16 cellular contexts compared by ENCODE assay signal in the genomic region with DNA sequence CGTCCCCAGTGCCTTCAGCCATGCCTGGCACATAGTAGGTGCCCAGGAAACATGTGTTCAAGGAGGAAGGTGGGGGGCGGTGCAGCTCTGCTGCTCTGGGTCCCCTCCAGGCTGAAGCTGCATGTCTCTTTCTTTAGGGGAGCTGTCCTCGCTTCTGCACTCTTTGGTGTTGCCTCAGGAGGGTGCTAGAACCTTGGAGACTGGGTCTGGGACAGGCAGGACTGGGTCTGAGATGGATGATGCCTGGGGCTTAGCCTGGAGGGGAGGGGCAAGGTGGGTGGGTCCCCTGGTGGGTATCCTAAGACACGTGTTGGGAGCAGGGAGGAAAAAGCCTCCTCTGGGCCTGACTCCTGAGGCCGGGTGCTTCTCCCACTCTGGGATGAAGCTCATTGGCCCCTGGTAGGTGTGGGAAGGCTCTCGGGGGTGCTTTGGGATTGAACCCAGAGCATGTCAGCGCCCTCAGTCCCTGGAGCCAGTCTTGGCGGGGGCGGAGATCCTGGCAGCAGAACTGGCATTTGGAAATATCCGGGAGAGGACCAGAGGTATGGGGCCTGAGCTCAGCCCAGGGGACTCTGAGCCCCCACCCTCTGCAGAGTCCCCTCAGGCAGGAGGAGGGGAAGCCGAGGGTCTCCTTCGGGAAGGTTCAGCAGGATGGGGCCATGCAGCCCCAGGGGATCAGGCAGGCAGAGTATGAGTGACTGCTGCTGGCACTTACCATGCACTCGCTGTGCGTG. TPM values are rescaled to one million over a fixed set of nuclear protein-coding genes. Genes with fewer than 3 reads are reported as not detected.
DNase-seq lines count a peak whose midpoint lies in the region; ATAC-seq, FAIRE-seq and TF ChIP-seq lines count a peak whose summit lies in the region.
"Had no signal": no experiment of that assay in that cellular context is flagged by ENCODE, and none has a peak within 500 bp of the region (broad histone marks: within the 10 kb centered on the region; RNA-seq: fewer than 3 reads in every experiment).

No MANE protein-coding gene starts in this region.

- POLR2A ChIA-PET in GM12878 (lab: Charles Lee) = interaction anchor here (1.0 kb wide), 1 partner anchor 15 kb away, joined by 3 read pairs; no protein-coding TSS in a partner anchor

- no peak for TF ChIP-seq POLR2A in GM12878 (IDR thresholded peaks at IDR 0.05; ENCODE audit: low read depth, low read length)

- intact Hi-C loops in GM12878 (cut with micrococcal nuclease; ENCODE audit: unreplicated experiment) = loop anchor here (5.0 kb wide), 1 partner anchor 70 kb away; a partner anchor contains a TSS
- intact Hi-C loops in activated T-helper 1 cell treated with anti-CD3 and anti-CD28 coated beads, Interleukin-12 subunit alpha, Interleukin-12 subunit beta, Interleukin-2, Interleukin-4 antibody, amounts not matched to agents 30 ng/mL and 10 ng/mL and 1 ng/mL, durations not matched to agents 14 hours and 24 hours and 36 hours (cut with micrococcal nuclease) = no loop called here

- H3K27ac Mint-ChIP-seq in activated T-helper 1 cell treated with anti-CD3 and anti-CD28 coated beads, Interleukin-12 subunit alpha, Interleukin-12 subunit beta, Interleukin-2, Interleukin-4 antibody, amounts not matched to agents 30 ng/mL and 10 ng/mL and 1 ng/mL, durations not matched to agents 14 hours and 24 hours and 36 hours = no peak overlapping the region
- H3K27ac Mint-ChIP-seq: CD4-positive, alpha-beta T cell had no signal

- in situ Hi-C loops in GM12878 (cut with MboI) = no loop called here

- 48% methylated on average over 14 of the region's 14 CpGs for WGBS in GM12878 (ENCODE audit: insufficient coverage, insufficient replicate concordance, low lambda C conversion rate, missing lambda C conversion rate)
- WGBS in mesenchymal stem cell = 77% methylated on average over 14 of the region's 14 CpGs

- H4K8ac ChIP-seq in mesenchymal stem cell (ENCODE audit: low read length) = no peak overlapping the region

- H3K27ac ChIP-seq in Karpas-422 (ENCODE audit: low read length) (no peak overlapping the region), GM12878 (ENCODE audit: control insufficient read depth, insufficient read depth) (no peak overlapping the region), mesenchymal stem cell (ENCODE audit: low read length, poor library complexity, severe bottlenecking) (no peak overlapping the region)
- H3K27ac ChIP-seq: coronary artery, pancreas had no signal

- peaks cover 29% of the 10 kb centered on the region for H3K27me3 Mint-ChIP-seq in activated T-helper 1 cell treated with anti-CD3 and anti-CD28 coated beads, Interleukin-12 subunit alpha, Interleukin-12 subunit beta, Interleukin-2, Interleukin-4 antibody, amounts not matched to agents 30 ng/mL and 10 ng/mL and 1 ng/mL, durations not matched to agents 14 hours and 24 hours and 36 hours (ENCODE audit: insufficient read depth)

- peak overlapping the region; percentile 47 for H4K91ac ChIP-seq in mesenchymal stem cell (ENCODE audit: low read length)

- ATAC-seq in GM12878 (peak; percentile 64), HG02678 (IDR thresholded peaks at IDR 0.05; ENCODE audit: unreplicated experiment) (no peak)
- ATAC-seq: pancreas had no signal

- H3K4me2 ChIP-seq in Karpas-422 (ENCODE audit: low read depth, low read length, poor library complexity, severe bottlenecking) (no peak overlapping the region), GM12878 (ENCODE audit: control insufficient read depth, insufficient read depth) (no peak overlapping the region), mesenchymal stem cell (ENCODE audit: low read length, poor library complexity, severe bottlenecking) (no peak overlapping the region)

- H3K23ac ChIP-seq in mesenchymal stem cell (ENCODE audit: low read length in 2 of 2) = no peak overlapping the region

- H3K9me2 ChIP-seq in Karpas-422 (replicated peaks; ENCODE audit: insufficient read depth, low read length) = no peaks in the 10 kb centered on the region

- H3K4me3 Mint-ChIP-seq in activated T-helper 1 cell treated with anti-CD3 and anti-CD28 coated beads, Interleukin-12 subunit alpha, Interleukin-12 subunit beta, Interleukin-2, Interleukin-4 antibody, amounts not matched to agents 30 ng/mL and 10 ng/mL and 1 ng/mL, durations not matched to agents 14 hours and 24 hours and 36 hours = no peak overlapping the region
- H3K4me3 Mint-ChIP-seq: CD4-positive, alpha-beta T cell had no signal

- H3K4me1 ChIP-seq in Karpas-422 (ENCODE audit: low read length) = peaks cover 9% of the 10 kb centered on the region
- H3K4me1 ChIP-seq in GM12878 (ENCODE audit: control insufficient read depth, insufficient read depth, low read length) = peaks cover 17% of the 10 kb centered on the region
- H3K4me1 ChIP-seq in mesenchymal stem cell (ENCODE audit: control insufficient read depth, insufficient read depth, low read depth, low read length) = peaks cover 18% of the 10 kb centered on the region

- peaks cover 17% of the 10 kb centered on the region for H3K4me1 Mint-ChIP-seq in activated T-helper 1 cell treated with anti-CD3 and anti-CD28 coated beads, Interleukin-12 subunit alpha, Interleukin-12 subunit beta, Interleukin-2, Interleukin-4 antibody, amounts not matched to agents 30 ng/mL and 10 ng/mL and 1 ng/mL, durations not matched to agents 14 hours and 24 hours and 36 hours (ENCODE audit: low read depth)

- DNase-seq in GM12865 (ENCODE audit: low read depth) (peak; percentile 43), Karpas-422 (peak; percentile 68), GM12878 (ENCODE audit: low read depth, low spot score) (no peak), mesenchymal stem cell (no peak), GM19238 (ENCODE audit: insufficient read length, low spot score) (no peak), dedifferentiated amniotic fluid mesenchymal stem cell (ENCODE audit: extremely low spot score) (no peak)
- DNase-seq in activated T-helper 1 cell treated with anti-CD3 and anti-CD28 coated beads, Interleukin-12 subunit alpha, Interleukin-12 subunit beta, Interleukin-2, Interleukin-4 antibody, amounts not matched to agents 30 ng/mL and 10 ng/mL and 1 ng/mL, durations not matched to agents 14 hours and 24 hours and 36 hours (ENCODE audit: low spot score) = no peak
- DNase-seq: CD4-positive, alpha-beta T cell; MG63; NCI-H446 treated with DMSO at 0.1 percent for 48 hours; pancreas; T1000; thyroid gland had no signal

- no peak for FAIRE-seq in GM12878 (lab: Jason Lieb, UNC)
- FAIRE-seq: GM19239, pancreas had no signal

- no peak overlapping the region for H2BK120ac ChIP-seq in mesenchymal stem cell (ENCODE audit: low read depth, low read length)

- H3K9ac ChIP-seq in Karpas-422 (ENCODE audit: low read length) (no peak overlapping the region), GM12878 (ENCODE audit: control insufficient read depth, insufficient read depth, low read length) (no peak overlapping the region), mesenchymal stem cell (ENCODE audit: low read length) (no peak overlapping the region)

- peak; percentile 22 for TF ChIP-seq CTCF in GM12865 (IDR thresholded peaks at IDR 0.05; ENCODE audit: insufficient read depth, low read depth, low read length, missing control alignments)
- TF ChIP-seq CTCF in GM12878 (IDR thresholded peaks at IDR 0.05 in 2 of 3, conservative IDR thresholded peaks at IDR 0.05 in 1 of 3; ENCODE audit: control insufficient read depth in 2 of 3, extremely low read depth in 1 of 3, insufficient read depth in 1 of 3, low read depth in 3 of 3, low read length in 3 of 3) = peak; percentile 31 to 49 (median 40); a peak in 4 of 6 replicates

- H3K18ac ChIP-seq in mesenchymal stem cell (ENCODE audit: low read depth in 1 of 2, low read length in 2 of 2) = no peak overlapping the region

- H4K20me1 ChIP-seq in Karpas-422 (ENCODE audit: insufficient read depth, low read depth, low read length) (no peaks in the 10 kb centered on the region), GM12878 (ENCODE audit: control insufficient read depth, insufficient read depth) (no peaks in the 10 kb centered on the region)

- RAD21 ChIA-PET in GM12878 (lab: Charles Lee; ENCODE audit: unreplicated experiment) = interaction anchor here (0.6 to 3.0 kb wide), 9 partner anchors 31 to 218 kb away, joined by 3 to 25 read pairs (median 4); a partner anchor contains a TSS

- no peaks in the 10 kb centered on the region for H3K79me2 ChIP-seq in Karpas-422 (ENCODE audit: low read length)
- no peaks in the 10 kb centered on the region for H3K79me2 ChIP-seq in GM12878 (ENCODE audit: control insufficient read depth, insufficient read depth, low read length)

- H3K36me3 ChIP-seq in Karpas-422 (ENCODE audit: insufficient read depth, low read length) = no peaks in the 10 kb centered on the region
- no peaks in the 10 kb centered on the region for H3K36me3 ChIP-seq in GM12878 (ENCODE audit: control insufficient read depth in 2 of 2, insufficient read depth in 2 of 2, low read length in 1 of 2)
- no peaks in the 10 kb centered on the region for H3K36me3 ChIP-seq in mesenchymal stem cell (ENCODE audit: control insufficient read depth in 1 of 2, insufficient read depth in 2 of 2, low read depth in 1 of 2, low read length in 2 of 2)
- H3K36me3 ChIP-seq: MG63, pancreas, thyroid gland had no signal

- H3K27me3 ChIP-seq in Karpas-422 (ENCODE audit: low read length) (no peaks in the 10 kb centered on the region), GM12878 (replicated peaks in 1 of 2; ENCODE audit: control insufficient read depth in 2 of 2, insufficient read depth in 2 of 2, low read length in 1 of 2) (peaks cover 0 to 1% of the 10 kb centered on the region in 2 experiments; a peak in 2 of 4 replicates), mesenchymal stem cell (ENCODE audit: control insufficient read depth in 1 of 2, insufficient read depth in 1 of 2, low read length in 2 of 2) (peaks cover 0 to 84% of the 10 kb centered on the region in 2 experiments)
- H3K27me3 ChIP-seq: MG63, pancreas, thyroid gland had no signal

- peak; percentile 70 for TF ChIP-seq RAD21 in GM12878 (IDR thresholded peaks at IDR 0.05; ENCODE audit: insufficient read depth, low read depth, low read length)

- H2BK5ac ChIP-seq in mesenchymal stem cell (ENCODE audit: low read depth, low read length, poor library complexity, severe bottlenecking) = no peak overlapping the region

- no peak overlapping the region for H2BK15ac ChIP-seq in mesenchymal stem cell (ENCODE audit: low read depth, poor library complexity, severe bottlenecking)

- H3K4me3 ChIP-seq in GM12865 (ENCODE audit: low read depth, low read length) = no peak overlapping the region
- H3K4me3 ChIP-seq in Karpas-422 (ENCODE audit: low read length) = no peak overlapping the region
- H3K4me3 ChIP-seq in GM12878 = no peak overlapping the region
- H3K4me3 ChIP-seq in mesenchymal stem cell (ENCODE audit: insufficient read depth in 1 of 2, low read depth in 1 of 2, low read length in 2 of 2) = no peak overlapping the region
- H3K4me3 ChIP-seq: coronary artery, MG63, pancreas, thyroid gland had no signal

- H2AFZ ChIP-seq in Karpas-422 (ENCODE audit: low read length) = no peak overlapping the region
- H2AFZ ChIP-seq in GM12878 (ENCODE audit: control insufficient read depth, low read depth, low read length) = no peak overlapping the region
- H2AFZ ChIP-seq in mesenchymal stem cell (ENCODE audit: low read depth, low read length) = no peak overlapping the region

- H3K79me1 ChIP-seq in mesenchymal stem cell (replicated peaks; ENCODE audit: low read length, poor library complexity, severe bottlenecking) = no peaks in the 10 kb centered on the region

- no TSS peak for BruUV-seq in GM12878 (replicated peaks; lab: Mats Ljungman, UMichigan)

- H3K9me3 Mint-ChIP-seq in activated T-helper 1 cell treated with anti-CD3 and anti-CD28 coated beads, Interleukin-12 subunit alpha, Interleukin-12 subunit beta, Interleukin-2, Interleukin-4 antibody, amounts not matched to agents 30 ng/mL and 10 ng/mL and 1 ng/mL, durations not matched to agents 14 hours and 24 hours and 36 hours = no peaks in the 10 kb centered on the region
- H3K9me3 Mint-ChIP-seq: CD4-positive, alpha-beta T cell had no signal

- H2AK5ac ChIP-seq in mesenchymal stem cell (ENCODE audit: low read length, severe bottlenecking) = peak overlapping the region; percentile 18

- no peak overlapping the region for H3K14ac ChIP-seq in mesenchymal stem cell (ENCODE audit: low read length in 2 of 2)

- no peak overlapping the region for H3K4ac ChIP-seq in mesenchymal stem cell (ENCODE audit: low read depth in 1 of 2, low read length in 2 of 2)

- SMC1A ChIA-PET in GM12878 (lab: Charles Lee; ENCODE audit: uncharacterized antibody, unreplicated experiment) = interaction anchor here (0.9 to 3.8 kb wide), 5 partner anchors 42 to 114 kb away, joined by 3 to 21 read pairs (median 4); no protein-coding TSS in a partner anchor

- H3K36me3 Mint-ChIP-seq in activated T-helper 1 cell treated with anti-CD3 and anti-CD28 coated beads, Interleukin-12 subunit alpha, Interleukin-12 subunit beta, Interleukin-2, Interleukin-4 antibody, amounts not matched to agents 30 ng/mL and 10 ng/mL and 1 ng/mL, durations not matched to agents 14 hours and 24 hours and 36 hours (ENCODE audit: low read depth) = no peaks in the 10 kb centered on the region

- no peak overlapping the region for H2BK12ac ChIP-seq in mesenchymal stem cell (ENCODE audit: low read length in 2 of 2)

- CTCF ChIA-PET in GM12878 (lab: Yijun Ruan, JAX) = interaction anchor here (0.8 to 3.6 kb wide), 14 partner anchors 11 to 231 kb away, joined by 3 to 26 read pairs (median 4); a partner anchor contains a TSS

- TF ChIP-seq EP300 in GM12878 (IDR thresholded peaks at IDR 0.05; ENCODE audit: borderline replicate concordance in 1 of 2, control insufficient read depth in 1 of 2, low read depth in 2 of 2, low read length in 2 of 2) = no peak

- H3K9me3 ChIP-seq in Karpas-422 (ENCODE audit: low read length) (no peaks in the 10 kb centered on the region), GM12878 (replicated peaks; ENCODE audit: control insufficient read depth, insufficient read depth, low read length) (no peaks in the 10 kb centered on the region; the same call in 2 of the 3 replicates), mesenchymal stem cell (ENCODE audit: control insufficient read depth, low read length) (no peaks in the 10 kb centered on the region)
- H3K9me3 ChIP-seq: MG63, pancreas, thyroid gland had no signal

RNA-seq across cellular contexts. Expression of a gene that starts 6.7 kb away (rescaled TPM):
- total RNA-seq in Karpas-422 (2014; rRNA removed; shearing (Covaris generic); ENCODE audit: low replicate concordance) = 1,085 and 1,200 TPM in 2 replicates
- total RNA-seq in GM12878 (2013; cell fraction: nucleolus; rRNA removed) = 76.8 and 83.9 TPM in 2 replicates
- total RNA-seq in GM12878 (2014; rRNA removed) = 1,623 and 1,788 TPM in 2 replicates
- 587 and 627 TPM in 2 replicates for total RNA-seq in GM12878 (2014; rRNA removed; fragmentation: Illumina TruSeq; extraction: Trizol)
- total RNA-seq in GM12878 (2021) = 831 and 852 TPM in 2 replicates
- 420 TPM for polyA plus RNA-seq in GM12878 (2011; ENCODE audit: low read depth)
- polyA plus RNA-seq in GM12878 (2011; rRNA removed) = 511 and 1,079 TPM in 2 replicates
- polyA plus RNA-seq in GM12878 (2011; cell fraction: cytosol; rRNA removed) = 1,654 and 1,666 TPM in 2 replicates
- polyA plus RNA-seq in GM12878 (2011; cell fraction: nucleus; rRNA removed) = 1,290 and 1,384 TPM in 2 replicates
- 985 and 986 TPM in 2 replicates for polyA plus RNA-seq in GM12878 (2012)
- 158 and 501 TPM in 2 replicates for polyA plus RNA-seq in GM12878 (2014; fragmentation: Illumina TruSeq; extraction: Trizol)
- 100 to 1,000 TPM; 469 to 685 TPM for polyA plus RNA-seq in GM12878 (2014; fragmentation: Nextera tagmentation; extraction: Ambion mirVana)
- polyA plus RNA-seq in GM12878 (2014; rRNA removed) = 1,173 and 1,340 TPM in 2 replicates
- polyA plus RNA-seq in GM12878 (2016; fragmentation: Nextera tagmentation; extraction: Ambion mirVana) = 1,000 to 10,000 TPM; 1,222 to 1,443 TPM
- 586 and 669 TPM in 2 replicates for polyA minus RNA-seq in GM12878 (2011; rRNA and poly(A)+ RNA removed)
- polyA minus RNA-seq in GM12878 (2011; cell fraction: cytosol; rRNA and poly(A)+ RNA removed) = 272 and 288 TPM in 2 replicates
- 191 and 230 TPM in 2 replicates for polyA minus RNA-seq in GM12878 (2011; cell fraction: nucleus; rRNA and poly(A)+ RNA removed)
- polyA plus RNA-seq in mesenchymal stem cell (2013, experiment 1 of 2) = 535 TPM
- 543 TPM for polyA plus RNA-seq in mesenchymal stem cell (2013, experiment 2 of 2)
- total RNA-seq in activated T-helper 1 cell treated with anti-CD3 and anti-CD28 coated beads, Interleukin-12 subunit alpha, Interleukin-12 subunit beta, Interleukin-2, Interleukin-4 antibody, amounts not matched to agents 30 ng/mL and 10 ng/mL and 1 ng/mL, durations not matched to agents 14 hours and 24 hours and 36 hours = 278 and 289 TPM in 2 replicates

RNA-seq across cellular contexts. Expression of a gene that starts 29.8 kb away (rescaled TPM):
- total RNA-seq in Karpas-422 (2014; rRNA removed; shearing (Covaris generic); ENCODE audit: low replicate concordance) = 145 and 304 TPM in 2 replicates
- total RNA-seq in GM12878 (2013; cell fraction: nucleolus; rRNA removed) = 213 and 251 TPM in 2 replicates
- 301 and 330 TPM in 2 replicates for total RNA-seq in GM12878 (2014; rRNA removed)
- 162 and 166 TPM in 2 replicates for total RNA-seq in GM12878 (2014; rRNA removed; fragmentation: Illumina TruSeq; extraction: Trizol)
- 310 and 312 TPM in 2 replicates for total RNA-seq in GM12878 (2021)
- polyA plus RNA-seq in GM12878 (2011; ENCODE audit: low read depth) = 75.2 TPM
- 97.9 and 184 TPM in 2 replicates for polyA plus RNA-seq in GM12878 (2011; rRNA removed)
- polyA plus RNA-seq in GM12878 (2011; cell fraction: cytosol; rRNA removed) = 278 and 410 TPM in 2 replicates
- 516 and 698 TPM in 2 replicates for polyA plus RNA-seq in GM12878 (2011; cell fraction: nucleus; rRNA removed)
- 210 and 225 TPM in 2 replicates for polyA plus RNA-seq in GM12878 (2012)
- polyA plus RNA-seq in GM12878 (2014; fragmentation: Illumina TruSeq; extraction: Trizol) = 37.6 and 129 TPM in 2 replicates
- polyA plus RNA-seq in GM12878 (2014; fragmentation: Nextera tagmentation; extraction: Ambion mirVana) = 10 to 100 TPM in 1 of 2 experiments, 1 to 10 TPM in 1; 8.2 to 51.7 TPM
- polyA plus RNA-seq in GM12878 (2014; rRNA removed) = 277 and 312 TPM in 2 replicates
- polyA plus RNA-seq in GM12878 (2016; fragmentation: Nextera tagmentation; extraction: Ambion mirVana) = 100 to 1,000 TPM; 348 to 380 TPM
- polyA minus RNA-seq in GM12878 (2011; rRNA and poly(A)+ RNA removed) = 107 and 172 TPM in 2 replicates
- polyA minus RNA-seq in GM12878 (2011; cell fraction: cytosol; rRNA and poly(A)+ RNA removed) = 90.7 and 96.4 TPM in 2 replicates
- 83.2 and 139 TPM in 2 replicates for polyA minus RNA-seq in GM12878 (2011; cell fraction: nucleus; rRNA and poly(A)+ RNA removed)
- 65.0 TPM for polyA plus RNA-seq in mesenchymal stem cell (2013, experiment 1 of 2)
- 60.8 TPM for polyA plus RNA-seq in mesenchymal stem cell (2013, experiment 2 of 2)
- total RNA-seq in activated T-helper 1 cell treated with anti-CD3 and anti-CD28 coated beads, Interleukin-12 subunit alpha, Interleukin-12 subunit beta, Interleukin-2, Interleukin-4 antibody, amounts not matched to agents 30 ng/mL and 10 ng/mL and 1 ng/mL, durations not matched to agents 14 hours and 24 hours and 36 hours = 289 and 303 TPM in 2 replicates

RNA-seq across cellular contexts. Expression of a gene that starts 52.8 kb away (rescaled TPM):
- 10.4 and 35.4 TPM in 2 replicates for total RNA-seq in Karpas-422 (2014; rRNA removed; shearing (Covaris generic); ENCODE audit: low replicate concordance)
- total RNA-seq in GM12878 (2013; cell fraction: nucleolus; rRNA removed) = 10.2 and 10.6 TPM in 2 replicates
- 15.9 and 18.2 TPM in 2 replicates for total RNA-seq in GM12878 (2014; rRNA removed)
- total RNA-seq in GM12878 (2014; rRNA removed; fragmentation: Illumina TruSeq; extraction: Trizol) = 3.3 and 4.8 TPM in 2 replicates
- total RNA-seq in GM12878 (2021) = 16.5 and 16.9 TPM in 2 replicates
- polyA plus RNA-seq in GM12878 (2011; ENCODE audit: low read depth) = 2.4 TPM
- 1.6 and 3.7 TPM in 2 replicates for polyA plus RNA-seq in GM12878 (2011; rRNA removed)
- 12.1 and 15.1 TPM in 2 replicates for polyA plus RNA-seq in GM12878 (2011; cell fraction: cytosol; rRNA removed)
- 27.4 and 32.4 TPM in 2 replicates for polyA plus RNA-seq in GM12878 (2011; cell fraction: nucleus; rRNA removed)
- 12.1 and 17.5 TPM in 2 replicates for polyA plus RNA-seq in GM12878 (2012)
- polyA plus RNA-seq in GM12878 (2014; fragmentation: Illumina TruSeq; extraction: Trizol) = 0.30 and 2.9 TPM in 2 replicates
- polyA plus RNA-seq in GM12878 (2014; fragmentation: Nextera tagmentation; extraction: Ambion mirVana) = 1 to 10 TPM in 1 of 2 experiments, under 1 TPM in 1; 0.32 to 1.1 TPM
- 14.9 and 18.8 TPM in 2 replicates for polyA plus RNA-seq in GM12878 (2014; rRNA removed)
- 10 to 100 TPM; 16.9 to 17.7 TPM for polyA plus RNA-seq in GM12878 (2016; fragmentation: Nextera tagmentation; extraction: Ambion mirVana)
- polyA minus RNA-seq in GM12878 (2011; rRNA and poly(A)+ RNA removed) = 2.5 and 5.0 TPM in 2 replicates
- polyA minus RNA-seq in GM12878 (2011; cell fraction: cytosol; rRNA and poly(A)+ RNA removed) = 6.7 and 6.8 TPM in 2 replicates
- polyA minus RNA-seq in GM12878 (2011; cell fraction: nucleus; rRNA and poly(A)+ RNA removed) = 13.8 and 19.5 TPM in 2 replicates
- 6.9 TPM for polyA plus RNA-seq in mesenchymal stem cell (2013, experiment 1 of 2)
- 6.6 TPM for polyA plus RNA-seq in mesenchymal stem cell (2013, experiment 2 of 2)
- 18.5 and 19.9 TPM in 2 replicates for total RNA-seq in activated T-helper 1 cell treated with anti-CD3 and anti-CD28 coated beads, Interleukin-12 subunit alpha, Interleukin-12 subunit beta, Interleukin-2, Interleukin-4 antibody, amounts not matched to agents 30 ng/mL and 10 ng/mL and 1 ng/mL, durations not matched to agents 14 hours and 24 hours and 36 hours

RNA-seq across cellular contexts. Expression of a gene that starts 53.7 kb away (rescaled TPM):
- not detected in 2 replicates for total RNA-seq in Karpas-422 (2014; rRNA removed; shearing (Covaris generic); ENCODE audit: low replicate concordance)
- total RNA-seq in GM12878 (2013; cell fraction: nucleolus; rRNA removed) = not detected in 2 replicates
- total RNA-seq in GM12878 (2014; rRNA removed) (not detected in 2 replicates), GM12878 (2014; rRNA removed; fragmentation: Illumina TruSeq; extraction: Trizol) (not detected in 2 replicates), GM12878 (2021) (not detected in 2 replicates)
- not detected for polyA plus RNA-seq in GM12878 (2011; ENCODE audit: low read depth)
- polyA plus RNA-seq in GM12878 (2011; rRNA removed) (not detected in 2 replicates), GM12878 (2014; fragmentation: Illumina TruSeq; extraction: Trizol) (not detected in 2 replicates), GM12878 (2014; fragmentation: Nextera tagmentation; extraction: Ambion mirVana) (not detected), GM12878 (2014; rRNA removed) (not detected in 2 replicates), GM12878 (2016; fragmentation: Nextera tagmentation; extraction: Ambion mirVana) (not detected)
- polyA plus RNA-seq in GM12878 (2011; cell fraction: cytosol; rRNA removed) = not detected in 2 replicates
- polyA plus RNA-seq in GM12878 (2011; cell fraction: nucleus; rRNA removed) = not detected in 2 replicates
- not detected in 2 replicates for polyA plus RNA-seq in GM12878 (2012)
- polyA minus RNA-seq in GM12878 (2011; rRNA and poly(A)+ RNA removed) = not detected in 2 replicates
- polyA minus RNA-seq in GM12878 (2011; cell fraction: cytosol; rRNA and poly(A)+ RNA removed) = not detected in 2 replicates
- not detected in 2 replicates for polyA minus RNA-seq in GM12878 (2011; cell fraction: nucleus; rRNA and poly(A)+ RNA removed)
- polyA plus RNA-seq in mesenchymal stem cell (2013, experiment 1 of 2) = not detected
- polyA plus RNA-seq in mesenchymal stem cell (2013, experiment 2 of 2) = not detected
- total RNA-seq in activated T-helper 1 cell treated with anti-CD3 and anti-CD28 coated beads, Interleukin-12 subunit alpha, Interleukin-12 subunit beta, Interleukin-2, Interleukin-4 antibody, amounts not matched to agents 30 ng/mL and 10 ng/mL and 1 ng/mL, durations not matched to agents 14 hours and 24 hours and 36 hours = not detected in 2 replicates
- total RNA-seq: CD4-positive, alpha-beta T cell; pancreas; thyroid gland had no signal
- polyA plus RNA-seq: pancreas had no signal

Comparison
In these comparisons a context has a peak if more than half of its experiments do, and no peak if none do; other contexts are left out.
1. DNase-seq: peak in GM12865 (single experiment) and Karpas-422 (single experiment); none in GM12878 (single experiment), mesenchymal stem cell (single experiment), GM19238 (single experiment), dedifferentiated amniotic fluid mesenchymal stem cell (single experiment) and activated T-helper 1 cell treated with anti-CD3 and anti-CD28 coated beads, Interleukin-12 subunit alpha, Interleukin-12 subunit beta, Interleukin-2, Interleukin-4 antibody, amounts not matched to agents 30 ng/mL and 10 ng/mL and 1 ng/mL, durations not matched to agents 14 hours and 24 hours and 36 hours (single experiment).